In genomic region chr17:62064791-62065563, GRCh38 we compare ENCODE assay signal across 8 cellular contexts. TPM values are rescaled to one million over a fixed set of nuclear protein-coding genes. Genes with fewer than 3 reads are reported as not detected.
A peak's percentile ranks its signal among the peaks of the same experiment; 100 is the strongest.
DNase-seq lines count a peak whose midpoint lies in the region; ATAC-seq and TF ChIP-seq lines count a peak whose summit lies in the region.

A gene with protein sequence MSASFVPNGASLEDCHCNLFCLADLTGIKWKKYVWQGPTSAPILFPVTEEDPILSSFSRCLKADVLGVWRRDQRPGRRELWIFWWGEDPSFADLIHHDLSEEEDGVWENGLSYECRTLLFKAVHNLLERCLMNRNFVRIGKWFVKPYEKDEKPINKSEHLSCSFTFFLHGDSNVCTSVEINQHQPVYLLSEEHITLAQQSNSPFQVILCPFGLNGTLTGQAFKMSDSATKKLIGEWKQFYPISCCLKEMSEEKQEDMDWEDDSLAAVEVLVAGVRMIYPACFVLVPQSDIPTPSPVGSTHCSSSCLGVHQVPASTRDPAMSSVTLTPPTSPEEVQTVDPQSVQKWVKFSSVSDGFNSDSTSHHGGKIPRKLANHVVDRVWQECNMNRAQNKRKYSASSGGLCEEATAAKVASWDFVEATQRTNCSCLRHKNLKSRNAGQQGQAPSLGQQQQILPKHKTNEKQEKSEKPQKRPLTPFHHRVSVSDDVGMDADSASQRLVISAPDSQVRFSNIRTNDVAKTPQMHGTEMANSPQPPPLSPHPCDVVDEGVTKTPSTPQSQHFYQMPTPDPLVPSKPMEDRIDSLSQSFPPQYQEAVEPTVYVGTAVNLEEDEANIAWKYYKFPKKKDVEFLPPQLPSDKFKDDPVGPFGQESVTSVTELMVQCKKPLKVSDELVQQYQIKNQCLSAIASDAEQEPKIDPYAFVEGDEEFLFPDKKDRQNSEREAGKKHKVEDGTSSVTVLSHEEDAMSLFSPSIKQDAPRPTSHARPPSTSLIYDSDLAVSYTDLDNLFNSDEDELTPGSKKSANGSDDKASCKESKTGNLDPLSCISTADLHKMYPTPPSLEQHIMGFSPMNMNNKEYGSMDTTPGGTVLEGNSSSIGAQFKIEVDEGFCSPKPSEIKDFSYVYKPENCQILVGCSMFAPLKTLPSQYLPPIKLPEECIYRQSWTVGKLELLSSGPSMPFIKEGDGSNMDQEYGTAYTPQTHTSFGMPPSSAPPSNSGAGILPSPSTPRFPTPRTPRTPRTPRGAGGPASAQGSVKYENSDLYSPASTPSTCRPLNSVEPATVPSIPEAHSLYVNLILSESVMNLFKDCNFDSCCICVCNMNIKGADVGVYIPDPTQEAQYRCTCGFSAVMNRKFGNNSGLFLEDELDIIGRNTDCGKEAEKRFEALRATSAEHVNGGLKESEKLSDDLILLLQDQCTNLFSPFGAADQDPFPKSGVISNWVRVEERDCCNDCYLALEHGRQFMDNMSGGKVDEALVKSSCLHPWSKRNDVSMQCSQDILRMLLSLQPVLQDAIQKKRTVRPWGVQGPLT (N-terminal part only) (minus strand): TSS chr17:62065278. CDS start chr17:62065205, 73 bp downstream.

- H3K36me3 ChIP-seq in parathyroid adenoma (ENCODE audit: control insufficient read depth, insufficient read depth, low read length) (no peaks in the 10 kb centered on the region), tibial nerve (peaks cover 0 to 10% (median 0%) of the 10 kb centered on the region in 3 donors)

- peak within 1 kb of the TSS; percentile 97 for H3K4me3 Mint-ChIP-seq in activated naive CD8-positive, alpha-beta T cell treated with anti-CD3 and anti-CD28 coated beads, Interleukin-2, amount 10 ng/mL, durations not matched to agents 7 days and 5 days

- 0% methylated on average over 45 to 56 of the region's 79 CpGs for WGBS in tibial nerve, 2 donors

- peaks cover 27% of the 10 kb centered on the region for H3K4me1 Mint-ChIP-seq in activated naive CD8-positive, alpha-beta T cell treated with anti-CD3 and anti-CD28 coated beads, Interleukin-2, amount 10 ng/mL, durations not matched to agents 7 days and 5 days

- H3K27me3 ChIP-seq in parathyroid adenoma (ENCODE audit: control insufficient read depth, insufficient read depth, low read length) (no peaks in the 10 kb centered on the region), tibial nerve (no peaks in the 10 kb centered on the region)

- H3K36me3 Mint-ChIP-seq in activated naive CD8-positive, alpha-beta T cell treated with anti-CD3 and anti-CD28 coated beads, Interleukin-2, amount 10 ng/mL, durations not matched to agents 7 days and 5 days = peaks cover 14% of the 10 kb centered on the region

- peak within 1 kb of the TSS; percentile 99 for H3K4me3 ChIP-seq in parathyroid adenoma (ENCODE audit: low read depth, low read length)
- peak within 1 kb of the TSS; percentile 64 to 96 (median 79) for H3K4me3 ChIP-seq in tibial nerve

- no peaks in the 10 kb centered on the region for H3K9me3 ChIP-seq in parathyroid adenoma (ENCODE audit: control insufficient read depth, low read length)
- H3K9me3 ChIP-seq in tibial nerve = no peaks in the 10 kb centered on the region

- TF ChIP-seq CTCF in parathyroid adenoma (IDR thresholded peaks at IDR 0.05) (peak; percentile 7), tibial nerve (IDR thresholded peaks at IDR 0.05) (peak in 1 of 5 experiments; percentile 8)

- POLR2A ChIA-PET in activated naive CD8-positive, alpha-beta T cell treated with anti-CD3 and anti-CD28 coated beads, Interleukin-2, amount 10 ng/mL, durations not matched to agents 7 days and 5 days (lab: Charles Lee) = interaction anchor here (0.9 to 3.3 kb wide), 3 partner anchors 161 to 225 kb away, joined by 3 to 29 read pairs (median 4); partner anchors contain the start of gene BRIP1

- H3K79me2 ChIP-seq in parathyroid adenoma = peaks cover 23% of the 10 kb centered on the region

- intact Hi-C loops in Right ventricle myocardium superior (cut with DNase I) = loop anchor here (5.0 to 10.0 kb wide), 2 partner anchors 138 to 650 kb away; partner anchors contain the start of gene INTS2

- H3K27ac ChIP-seq in parathyroid adenoma (peak within 1 kb of the TSS; percentile 98), tibial nerve (peak within 1 kb of the TSS; percentile 85 to 99 (median 96))

- H3K27me3 Mint-ChIP-seq in activated naive CD8-positive, alpha-beta T cell treated with anti-CD3 and anti-CD28 coated beads, Interleukin-2, amount 10 ng/mL, durations not matched to agents 7 days and 5 days = no peaks in the 10 kb centered on the region

- H3K4me1 ChIP-seq in parathyroid adenoma (peaks cover 4% of the 10 kb centered on the region), tibial nerve (peaks cover 0 to 44% (median 23%) of the 10 kb centered on the region in 4 donors)

- H2AFZ ChIP-seq in parathyroid adenoma = peak within 1 kb of the TSS; percentile 98

- peak within 1 kb of the TSS; percentile 93 for H3K4me2 ChIP-seq in parathyroid adenoma (ENCODE audit: low read length)

- H3K9ac ChIP-seq in parathyroid adenoma = peak within 1 kb of the TSS; percentile 97

- TF ChIP-seq EP300 in tibial nerve (IDR thresholded peaks at IDR 0.05) = peak in 1 of 2 donors; percentile 13

- no peaks in the 10 kb centered on the region for H3K9me3 Mint-ChIP-seq in activated naive CD8-positive, alpha-beta T cell treated with anti-CD3 and anti-CD28 coated beads, Interleukin-2, amount 10 ng/mL, durations not matched to agents 7 days and 5 days

- peak; percentile 27 for ATAC-seq in HG03521 (IDR thresholded peaks at IDR 0.05; ENCODE audit: unreplicated experiment)
- ATAC-seq in activated naive CD8-positive, alpha-beta T cell treated with anti-CD3 and anti-CD28 coated beads, Interleukin-2, amount 10 ng/mL, durations not matched to agents 7 days and 5 days (ENCODE audit: low read depth) = peak; percentile 25
- ATAC-seq in Right ventricle myocardium superior (ENCODE audit: poor library complexity) = peak; percentile 62

- peak; percentile 7 to 16 for DNase-seq in NCI-H187 (lab: John Stamatoyannopoulos, UW)
- no peak for DNase-seq in NCI-H187 treated with DMSO at 0.1 percent for 48 hours (lab: John Stamatoyannopoulos, UW)
- DNase-seq in SW480 (ENCODE audit: low spot score) = peak; percentile 47
- DNase-seq in activated naive CD8-positive, alpha-beta T cell treated with anti-CD3 and anti-CD28 coated beads, Interleukin-2, amount 10 ng/mL, durations not matched to agents 7 days and 5 days = peak; percentile 74
- peak; percentile 81 for DNase-seq in Right ventricle myocardium superior
- DNase-seq in tibial nerve (ENCODE audit: low spot score in 2 of 2) = peak; percentile 37 to 47

- peak within 1 kb of the TSS; percentile 99 for H3K27ac Mint-ChIP-seq in activated naive CD8-positive, alpha-beta T cell treated with anti-CD3 and anti-CD28 coated beads, Interleukin-2, amount 10 ng/mL, durations not matched to agents 7 days and 5 days

- TF ChIP-seq POLR2A in tibial nerve (IDR thresholded peaks at IDR 0.05) = no peak

RNA-seq across cellular contexts. Expression of the gene that starts here (rescaled TPM):
- 10 to 100 TPM; 54.6 to 58.5 TPM for total RNA-seq in activated naive CD8-positive, alpha-beta T cell treated with anti-CD3 and anti-CD28 coated beads, Interleukin-2, amount 10 ng/mL, durations not matched to agents 7 days and 5 days
- total RNA-seq in Right ventricle myocardium superior = 25.1 TPM
- 100 to 1,000 TPM in 2 of 4 donors, 10 to 100 TPM in 2; 62.4 to 166 (median 111) TPM for total RNA-seq in tibial nerve
